22 cellular contexts compared by ENCODE assay signal in the genomic region with DNA sequence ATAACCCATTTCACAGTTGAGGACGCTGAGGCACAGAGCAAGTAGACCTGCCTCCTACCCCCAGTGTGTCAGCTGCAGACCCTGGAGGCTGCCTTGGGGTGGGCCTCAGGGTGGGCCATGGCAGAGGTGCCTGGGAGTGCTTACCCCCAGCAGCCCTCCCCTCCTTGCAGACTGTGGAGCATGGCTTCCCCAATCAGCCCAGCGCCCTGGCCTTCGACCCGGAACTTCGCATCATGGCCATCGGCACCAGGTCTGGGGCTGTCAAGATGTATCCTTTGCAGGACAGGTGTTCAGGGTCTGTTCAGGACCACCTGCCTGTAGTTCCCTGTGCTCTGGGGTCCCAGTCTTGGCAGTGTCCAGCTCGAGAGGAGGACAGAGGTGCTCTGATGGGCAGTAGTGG.
"Had no signal": no experiment of that assay in that cellular context is flagged by ENCODE, and none has a peak within 500 bp of the region (broad histone marks: within the 10 kb centered on the region; RNA-seq: fewer than 3 reads in every experiment).

No MANE protein-coding gene starts in this region.

- H3K36me3 Mint-ChIP-seq: activated naive CD8-positive, alpha-beta T cell; type B pancreatic cell had no signal

- H3K27me3 Mint-ChIP-seq: activated naive CD8-positive, alpha-beta T cell; naive thymus-derived CD4-positive, alpha-beta T cell; type B pancreatic cell had no signal

- H3K9me3 Mint-ChIP-seq: activated T-cell treated with anti-CD3 and anti-CD28 coated beads, Interleukin-2, amount 50 U/mL, for 72 hours; dendritic cell treated with granulocyte-macrophage colony-stimulating factor and Interleukin-4, amounts not matched to agents 40 ng/mL and 50 ng/mL, for 4 days; mesothelial cell of epicardium; type B pancreatic cell had no signal

- ATAC-seq: activated T-cell treated with anti-CD3 and anti-CD28 coated beads, Interleukin-2, amount 50 U/mL, for 72 hours; gastrocnemius medialis; left colon; naive thymus-derived CD4-positive, alpha-beta T cell; sciatic nerve; stimulated activated naive CD8-positive, alpha-beta T cell treated with anti-CD3 and anti-CD28 coated beads, Interleukin-15, Interleukin-2, amounts not matched to agents 100 U/mL and 50 U/mL, for 24 hours had no signal

- H3K27ac ChIP-seq: gastrocnemius medialis, skin epidermis, uterus, VCaP had no signal

- H3K4me3 Mint-ChIP-seq: activated naive CD8-positive, alpha-beta T cell; activated T-cell treated with anti-CD3 and anti-CD28 coated beads, Interleukin-2, amount 50 U/mL, for 72 hours; dendritic cell treated with granulocyte-macrophage colony-stimulating factor and Interleukin-4, amounts not matched to agents 40 ng/mL and 50 ng/mL, for 4 days; mesothelial cell of epicardium; type B pancreatic cell had no signal

- DNase-seq: activated CD4-positive, alpha-beta T cell treated with anti-CD3 and anti-CD28 coated beads for 4 hours; activated CD4-positive, alpha-beta T cell treated with anti-CD3 and anti-CD28 coated beads, Interleukin-2, amount 50 U/mL, for 4 hours; activated naive CD4-positive, alpha-beta T cell; activated T-cell treated with anti-CD3 and anti-CD28 coated beads for 4 hours; activated T-cell treated with anti-CD3 and anti-CD28 coated beads, Interleukin-2, amount 50 U/mL, for 72 hours; central memory CD4-positive, alpha-beta T cell; effector CD4-positive, alpha-beta T cell; erythroblast; gastrocnemius medialis; left colon; naive thymus-derived CD4-positive, alpha-beta T cell; stimulated activated CD4-positive, alpha-beta T cell treated with anti-CD3 and anti-CD28 coated beads, Interleukin-12 subunit alpha, Interleukin-12 subunit beta, amount 100 ng/mL, for 4 hours; stimulated activated CD4-positive, alpha-beta T cell treated with anti-CD3 and anti-CD28 coated beads, Interleukin-4, amount 100 ng/mL, for 1 hour; stimulated activated naive CD8-positive, alpha-beta T cell treated with anti-CD3 and anti-CD28 coated beads, Interleukin-15, Interleukin-2, amounts not matched to agents 100 U/mL and 50 U/mL, for 24 hours; uterus had no signal

- H3K27ac Mint-ChIP-seq: activated naive CD8-positive, alpha-beta T cell; activated T-cell treated with anti-CD3 and anti-CD28 coated beads, Interleukin-2, amount 50 U/mL, for 72 hours; dendritic cell treated with granulocyte-macrophage colony-stimulating factor and Interleukin-4, amounts not matched to agents 40 ng/mL and 50 ng/mL, for 4 days; mesothelial cell of epicardium had no signal
